1 cellular context compared by ENCODE assay signal in the genomic region with DNA sequence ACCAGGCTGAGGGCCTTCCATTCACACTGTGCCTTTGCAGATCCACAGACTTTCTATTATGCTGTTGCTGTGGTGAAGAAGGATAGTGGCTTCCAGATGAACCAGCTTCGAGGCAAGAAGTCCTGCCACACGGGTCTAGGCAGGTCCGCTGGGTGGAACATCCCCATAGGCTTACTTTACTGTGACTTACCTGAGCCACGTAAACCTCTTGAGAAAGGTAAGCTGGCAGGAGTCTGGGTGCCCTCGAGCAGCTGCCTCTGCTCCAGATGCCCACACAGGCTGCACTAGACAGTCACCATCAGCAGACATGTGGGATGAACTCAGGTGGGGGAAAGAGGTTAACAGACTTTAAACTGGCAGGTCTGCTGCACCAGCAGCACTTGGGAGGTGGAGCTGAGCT.
TF ChIP-seq lines count a peak whose summit lies in the region.

No MANE protein-coding gene starts in this region.

TF ChIP-seq in HepG2, 621 proteins besides CTCF, POLR2A, EP300 and RAD21 (continues in another document):
- TF ChIP-seq SALL1 (CRISPR knock-in tag; IDR thresholded peaks at IDR 0.05): no peak
- TF ChIP-seq, protein P1, sequence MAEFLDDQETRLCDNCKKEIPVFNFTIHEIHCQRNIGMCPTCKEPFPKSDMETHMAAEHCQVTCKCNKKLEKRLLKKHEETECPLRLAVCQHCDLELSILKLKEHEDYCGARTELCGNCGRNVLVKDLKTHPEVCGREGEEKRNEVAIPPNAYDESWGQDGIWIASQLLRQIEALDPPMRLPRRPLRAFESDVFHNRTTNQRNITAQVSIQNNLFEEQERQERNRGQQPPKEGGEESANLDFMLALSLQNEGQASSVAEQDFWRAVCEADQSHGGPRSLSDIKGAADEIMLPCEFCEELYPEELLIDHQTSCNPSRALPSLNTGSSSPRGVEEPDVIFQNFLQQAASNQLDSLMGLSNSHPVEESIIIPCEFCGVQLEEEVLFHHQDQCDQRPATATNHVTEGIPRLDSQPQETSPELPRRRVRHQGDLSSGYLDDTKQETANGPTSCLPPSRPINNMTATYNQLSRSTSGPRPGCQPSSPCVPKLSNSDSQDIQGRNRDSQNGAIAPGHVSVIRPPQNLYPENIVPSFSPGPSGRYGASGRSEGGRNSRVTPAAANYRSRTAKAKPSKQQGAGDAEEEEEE (CRISPR knock-in tag; IDR thresholded peaks at IDR 0.05; ENCODE audit: borderline replicate concordance): no peak
- TF ChIP-seq ZNF549 (CRISPR knock-in tag; IDR thresholded peaks at IDR 0.05): no peak
- no peak for TF ChIP-seq THYN1 (CRISPR knock-in tag; IDR thresholded peaks at IDR 0.05; ENCODE audit: borderline replicate concordance, low read depth)
- TF ChIP-seq ZNF17 (CRISPR knock-in tag; IDR thresholded peaks at IDR 0.05): no peak
- no peak for TF ChIP-seq ONECUT2 (CRISPR knock-in tag; IDR thresholded peaks at IDR 0.05)
- no peak for TF ChIP-seq MED8 (CRISPR knock-in tag; IDR thresholded peaks at IDR 0.05; ENCODE audit: insufficient replicate concordance)
- no peak for TF ChIP-seq ZNF329 (CRISPR knock-in tag; IDR thresholded peaks at IDR 0.05; ENCODE audit: low read depth)
- no peak for TF ChIP-seq SNAI1 (CRISPR knock-in tag; IDR thresholded peaks at IDR 0.05; ENCODE audit: borderline replicate concordance)
- no peak for TF ChIP-seq ZSCAN9 (CRISPR knock-in tag; IDR thresholded peaks at IDR 0.05; ENCODE audit: borderline replicate concordance)
- no peak for TF ChIP-seq ZNF75D (CRISPR knock-in tag; IDR thresholded peaks at IDR 0.05; ENCODE audit: borderline replicate concordance)
- no peak for TF ChIP-seq ZNF552 (CRISPR knock-in tag; IDR thresholded peaks at IDR 0.05; ENCODE audit: borderline replicate concordance)
- TF ChIP-seq PBX2 (CRISPR knock-in tag; IDR thresholded peaks at IDR 0.05): no peak
- peak; percentile 50 for TF ChIP-seq AGO2 (optimal IDR thresholded peaks at IDR 0.05; ENCODE audit: low read depth, low read length)
- no peak for TF ChIP-seq BCL6 (CRISPR knock-in tag; IDR thresholded peaks at IDR 0.05)
- no peak for TF ChIP-seq RBAK (CRISPR knock-in tag; IDR thresholded peaks at IDR 0.05)
- TF ChIP-seq TOE1 (CRISPR knock-in tag; IDR thresholded peaks at IDR 0.05): no peak
- no peak for TF ChIP-seq ZNF556 (CRISPR knock-in tag; IDR thresholded peaks at IDR 0.05; ENCODE audit: borderline replicate concordance)
- TF ChIP-seq ZNF550 (CRISPR knock-in tag; IDR thresholded peaks at IDR 0.05; ENCODE audit: borderline replicate concordance): no peak
- TF ChIP-seq RBM22 (optimal IDR thresholded peaks at IDR 0.05; ENCODE audit: low read length): peak; percentile 32
- no peak for TF ChIP-seq ZNF781 (CRISPR knock-in tag; IDR thresholded peaks at IDR 0.05; ENCODE audit: borderline replicate concordance, not compliant biosample characterization)
- TF ChIP-seq RFX5 (IDR thresholded peaks at IDR 0.05; ENCODE audit: low read depth, low read length): no peak
- no peak for TF ChIP-seq ZNF563 (CRISPR knock-in tag; IDR thresholded peaks at IDR 0.05)
- no peak for TF ChIP-seq ZSCAN12 (CRISPR knock-in tag; IDR thresholded peaks at IDR 0.05)
- TF ChIP-seq ZNF264 (CRISPR knock-in tag; IDR thresholded peaks at IDR 0.05): no peak
- no peak for TF ChIP-seq SAP130 (CRISPR knock-in tag; IDR thresholded peaks at IDR 0.05; ENCODE audit: low read depth)
- TF ChIP-seq ZNF484 (CRISPR knock-in tag; IDR thresholded peaks at IDR 0.05; ENCODE audit: borderline replicate concordance, low read depth): no peak
- TF ChIP-seq DR1 (CRISPR knock-in tag; IDR thresholded peaks at IDR 0.05): no peak
- TF ChIP-seq ZBTB7B (CRISPR knock-in tag; IDR thresholded peaks at IDR 0.05): no peak
- peak; percentile 75; the same call in 1 of the 2 replicates for TF ChIP-seq MBD4 (IDR thresholded peaks at IDR 0.05; ENCODE audit: borderline replicate concordance, low read length)
- TF ChIP-seq HNRNPK (IDR thresholded peaks at IDR 0.05; ENCODE audit: low read depth, low read length, poor library complexity, severe bottlenecking): no peak
- TF ChIP-seq ZNF260 (CRISPR knock-in tag; IDR thresholded peaks at IDR 0.05; ENCODE audit: borderline replicate concordance, low read depth): no peak
- TF ChIP-seq SMAD1 (CRISPR knock-in tag; IDR thresholded peaks at IDR 0.05; ENCODE audit: borderline replicate concordance, low read depth): 0 out of 2 replicates have a peak, but pooled peaks have one; percentile 46
- TF ChIP-seq DNMT3B (CRISPR knock-in tag; conservative IDR thresholded peaks at IDR 0.05): no peak
- no peak for TF ChIP-seq TARDBP (CRISPR knock-in tag; IDR thresholded peaks at IDR 0.05)
- TF ChIP-seq ZNF598 (CRISPR knock-in tag; IDR thresholded peaks at IDR 0.05; ENCODE audit: borderline replicate concordance): no peak
- TF ChIP-seq E2F1 (CRISPR knock-in tag; IDR thresholded peaks at IDR 0.05): no peak
- no peak for TF ChIP-seq FOXK1 (CRISPR knock-in tag; IDR thresholded peaks at IDR 0.05; ENCODE audit: borderline replicate concordance, low read depth)
- no peak for TF ChIP-seq SATB2 (CRISPR knock-in tag; IDR thresholded peaks at IDR 0.05)
- TF ChIP-seq HOXA7 (CRISPR knock-in tag; IDR thresholded peaks at IDR 0.05): no peak
- TF ChIP-seq ZNF776 (CRISPR knock-in tag; IDR thresholded peaks at IDR 0.05): no peak
- TF ChIP-seq PAF1 (CRISPR knock-in tag; IDR thresholded peaks at IDR 0.05): peak; percentile 32; the same call in 1 of the 2 replicates
- TF ChIP-seq USF2 (IDR thresholded peaks at IDR 0.05; ENCODE audit: low read depth, low read length): no peak
- no peak for TF ChIP-seq USF2 (CRISPR knock-in tag; IDR thresholded peaks at IDR 0.05; ENCODE audit: borderline replicate concordance)
- no peak for TF ChIP-seq POLR2AphosphoS2 (IDR thresholded peaks at IDR 0.05; ENCODE audit: low read depth, low read length)
- no peak for TF ChIP-seq ZNF3 (CRISPR knock-in tag; IDR thresholded peaks at IDR 0.05)
- TF ChIP-seq POLR2G (IDR thresholded peaks at IDR 0.05; ENCODE audit: low read depth, low read length): 0 out of 2 replicates have a peak, but pooled peaks have one; percentile 14
- no peak for TF ChIP-seq KLF6 (CRISPR knock-in tag; IDR thresholded peaks at IDR 0.05)
- no peak for TF ChIP-seq ZNF770 (CRISPR knock-in tag; IDR thresholded peaks at IDR 0.05)
- peak; percentile 55; the same call in 1 of the 2 replicates for TF ChIP-seq POLR2AphosphoS5 (IDR thresholded peaks at IDR 0.05; ENCODE audit: low read depth, low read length)
- TF ChIP-seq REXO4 (CRISPR knock-in tag; IDR thresholded peaks at IDR 0.05; ENCODE audit: borderline replicate concordance): no peak
- TF ChIP-seq KDM3A (CRISPR knock-in tag; IDR thresholded peaks at IDR 0.05; ENCODE audit: low read depth): no peak
- no peak for TF ChIP-seq SALL2 (CRISPR knock-in tag; IDR thresholded peaks at IDR 0.05)
- TF ChIP-seq NR2C2 (CRISPR knock-in tag; IDR thresholded peaks at IDR 0.05; ENCODE audit: borderline replicate concordance): no peak
- TF ChIP-seq, protein P2, sequence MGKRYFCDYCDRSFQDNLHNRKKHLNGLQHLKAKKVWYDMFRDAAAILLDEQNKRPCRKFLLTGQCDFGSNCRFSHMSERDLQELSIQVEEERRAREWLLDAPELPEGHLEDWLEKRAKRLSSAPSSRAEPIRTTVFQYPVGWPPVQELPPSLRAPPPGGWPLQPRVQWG (CRISPR knock-in tag; IDR thresholded peaks at IDR 0.05; ENCODE audit: borderline replicate concordance, low read depth): no peak
- TF ChIP-seq, protein P3, sequence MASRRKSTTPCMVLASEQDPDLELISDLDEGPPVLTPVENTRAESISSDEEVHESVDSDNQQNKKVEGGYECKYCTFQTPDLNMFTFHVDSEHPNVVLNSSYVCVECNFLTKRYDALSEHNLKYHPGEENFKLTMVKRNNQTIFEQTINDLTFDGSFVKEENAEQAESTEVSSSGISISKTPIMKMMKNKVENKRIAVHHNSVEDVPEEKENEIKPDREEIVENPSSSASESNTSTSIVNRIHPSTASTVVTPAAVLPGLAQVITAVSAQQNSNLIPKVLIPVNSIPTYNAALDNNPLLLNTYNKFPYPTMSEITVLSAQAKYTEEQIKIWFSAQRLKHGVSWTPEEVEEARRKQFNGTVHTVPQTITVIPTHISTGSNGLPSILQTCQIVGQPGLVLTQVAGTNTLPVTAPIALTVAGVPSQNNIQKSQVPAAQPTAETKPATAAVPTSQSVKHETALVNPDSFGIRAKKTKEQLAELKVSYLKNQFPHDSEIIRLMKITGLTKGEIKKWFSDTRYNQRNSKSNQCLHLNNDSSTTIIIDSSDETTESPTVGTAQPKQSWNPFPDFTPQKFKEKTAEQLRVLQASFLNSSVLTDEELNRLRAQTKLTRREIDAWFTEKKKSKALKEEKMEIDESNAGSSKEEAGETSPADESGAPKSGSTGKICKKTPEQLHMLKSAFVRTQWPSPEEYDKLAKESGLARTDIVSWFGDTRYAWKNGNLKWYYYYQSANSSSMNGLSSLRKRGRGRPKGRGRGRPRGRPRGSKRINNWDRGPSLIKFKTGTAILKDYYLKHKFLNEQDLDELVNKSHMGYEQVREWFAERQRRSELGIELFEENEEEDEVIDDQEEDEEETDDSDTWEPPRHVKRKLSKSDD (CRISPR knock-in tag; IDR thresholded peaks at IDR 0.05; ENCODE audit: low read depth): peak; percentile 28; the same call in 1 of the 2 replicates
- no peak for TF ChIP-seq ZBTB21 (CRISPR knock-in tag; IDR thresholded peaks at IDR 0.05)
- TF ChIP-seq GMEB2 (CRISPR knock-in tag; IDR thresholded peaks at IDR 0.05; ENCODE audit: low read depth): no peak
- no peak for TF ChIP-seq FOXO1 (CRISPR knock-in tag; IDR thresholded peaks at IDR 0.05)
- no peak for TF ChIP-seq HMGA1 (CRISPR knock-in tag; conservative IDR thresholded peaks at IDR 0.05)
